ENCODE assay signal across 27 cellular contexts in genomic region chr22:20175597-20175900, GRCh38. TPM values are rescaled to one million over a fixed set of nuclear protein-coding genes. Genes with fewer than 3 reads are reported as not detected.
A peak's percentile ranks its signal among the peaks of the same experiment; 100 is the strongest.
DNase-seq lines count a peak whose midpoint lies in the region; ATAC-seq, FAIRE-seq and TF ChIP-seq lines count a peak whose summit lies in the region.
"Had no signal": no experiment of that assay in that cellular context is flagged by ENCODE, and none has a peak within 500 bp of the region (broad histone marks: within the 10 kb centered on the region; RNA-seq: fewer than 3 reads in every experiment).

No MANE protein-coding gene starts in this region.

- no peaks in the 10 kb centered on the region for H3K9me3 ChIP-seq in kidney (ENCODE audit: control insufficient read depth in 1 of 2, low read length in 2 of 2)
- H3K9me3 ChIP-seq: ascending aorta, BE2C, Caco-2, HAP-1, left lung, transverse colon had no signal

- ATAC-seq in GM18873 (IDR thresholded peaks at IDR 0.05; ENCODE audit: low FRiP score, unreplicated experiment) = no peak
- ATAC-seq: activated T-helper 17 cell treated with anti-CD3 and anti-CD28 coated beads, Interleukin-2, amount 50 U/mL, for 72 hours had no signal

- DNase-seq in NCI-H2171 treated with DMSO at 0.1 percent for 48 hours (lab: John Stamatoyannopoulos, UW) (peak; percentile 8), NCI-H2171 (lab: John Stamatoyannopoulos, UW) (no peak), astrocyte of the cerebellum (ENCODE audit: low read depth) (no peak), retinal pigment epithelial cell (ENCODE audit: low read depth) (no peak), kidney (no peak), cerebellar cortex (ENCODE audit: low spot score) (no peak)
- peak; percentile 27 for DNase-seq in Jurkat, Clone E6-1 (ENCODE audit: low read depth, low spot score)
- DNase-seq: activated CD4-positive, alpha-beta T cell treated with anti-CD3 and anti-CD28 coated beads, Interleukin-2, amount 50 U/mL, for 4 hours; Caco-2; DMS79 treated with DMSO at 0.1 percent for 48 hours; foreskin melanocyte; immature natural killer cell; left lung; naive B cell; NCI-H2081 treated with DMSO at 0.1 percent for 48 hours; NCI-H524 treated with DMSO at 0.1 percent for 48 hours; T1000; transverse colon had no signal

- H3K27ac ChIP-seq in kidney (ENCODE audit: low read depth in 2 of 2, low read length in 2 of 2) = no peak overlapping the region
- H3K27ac ChIP-seq: ascending aorta, left lung, transverse colon had no signal

- no peaks in the 10 kb centered on the region for H3K36me3 ChIP-seq in kidney (ENCODE audit: control insufficient read depth in 1 of 2, insufficient read depth in 2 of 2, low read length in 2 of 2)
- H3K36me3 ChIP-seq: ascending aorta, BE2C, HAP-1, left lung, transverse colon had no signal

- no peak for FAIRE-seq in kidney (lab: Jason Lieb, UNC)
- FAIRE-seq: endothelial cell of umbilical vein had no signal

- TF ChIP-seq CTCF in astrocyte of the cerebellum (IDR thresholded peaks at IDR 0.05; ENCODE audit: low read depth, low read length, missing control alignments) (peak; percentile 6), retinal pigment epithelial cell (conservative IDR thresholded peaks at IDR 0.05; ENCODE audit: low read depth, low read length) (peak; percentile 16), kidney (IDR thresholded peaks at IDR 0.05; ENCODE audit: borderline replicate concordance, extremely low read depth, insufficient read depth) (no peak)

- intact Hi-C loops in kidney (cut with DNase I) = no loop called here

- in situ Hi-C loops in astrocyte of the cerebellum (cut with HindIII; ENCODE audit: low sequenced_read_pairs) = no loop called here

- H3K9ac ChIP-seq in kidney (ENCODE audit: low read length in 2 of 2) = no peak overlapping the region

- no peaks in the 10 kb centered on the region for H3K4me1 ChIP-seq in kidney (ENCODE audit: control insufficient read depth in 1 of 2, insufficient read depth in 1 of 2, low read depth in 1 of 2, low read length in 2 of 2)
- H3K4me1 ChIP-seq: ascending aorta, BE2C, HAP-1, left lung, transverse colon had no signal

- no peak overlapping the region for H3K4me3 ChIP-seq in Jurkat, Clone E6-1 (ENCODE audit: low read length)
- H3K4me3 ChIP-seq in astrocyte of the cerebellum (ENCODE audit: low read depth, low read length) (no peak overlapping the region), retinal pigment epithelial cell (ENCODE audit: low read length) (no peak overlapping the region), kidney (ENCODE audit: low read length in 2 of 2) (no peak overlapping the region)
- H3K4me3 ChIP-seq: ascending aorta, HAP-1, left lung, transverse colon had no signal

RNA-seq across cellular contexts. Expression of gene CCDC188, which starts 24.7 kb away (rescaled TPM):
- polyA plus RNA-seq in Jurkat, Clone E6-1 (2012; ENCODE audit: insufficient read depth, insufficient read length) = not detected
- 2.8 TPM for total RNA-seq in kidney
- polyA plus RNA-seq in kidney (ENCODE audit: insufficient read depth, low read depth, low replicate concordance) = 0.54 TPM
- total RNA-seq: ascending aorta, Caco-2, skeletal muscle tissue, WTC11 had no signal
- polyA plus RNA-seq: IgD-negative memory B cell had no signal

RNA-seq across cellular contexts. Expression of gene ZDHHC8, which starts 43.9 kb away (rescaled TPM):
- 41.4 TPM for polyA plus RNA-seq in Jurkat, Clone E6-1 (2012; ENCODE audit: insufficient read depth, insufficient read length)
- total RNA-seq in kidney = 57.1 TPM
- 18.8 TPM for polyA plus RNA-seq in kidney (ENCODE audit: insufficient read depth, low read depth, low replicate concordance)

RNA-seq across cellular contexts. Expression of gene TRMT2A, which starts 58.5 kb away (rescaled TPM):
- polyA plus RNA-seq in Jurkat, Clone E6-1 (2012; ENCODE audit: insufficient read depth, insufficient read length) = 78.4 TPM
- 50.0 TPM for total RNA-seq in kidney
- polyA plus RNA-seq in kidney (ENCODE audit: insufficient read depth, low read depth, low replicate concordance) = 37.3 TPM

RNA-seq across cellular contexts. Expression of gene RANBP1, which starts 59.6 kb away (rescaled TPM):
- 479 TPM for polyA plus RNA-seq in Jurkat, Clone E6-1 (2012; ENCODE audit: insufficient read depth, insufficient read length)
- 67.2 TPM for total RNA-seq in kidney
- 80.5 TPM for polyA plus RNA-seq in kidney (ENCODE audit: insufficient read depth, low read depth, low replicate concordance)

Comparison
In these comparisons a context has a peak if more than half of its experiments do, and no peak if none do; other contexts are left out.
1. DNase-seq: peak in NCI-H2171 treated with DMSO at 0.1 percent for 48 hours (single experiment) and Jurkat, Clone E6-1 (single experiment); none in NCI-H2171 (single experiment), astrocyte of the cerebellum (single experiment), retinal pigment epithelial cell (single experiment), kidney (single experiment) and cerebellar cortex (single experiment).